ENCODE assay signal across 8 cellular contexts in genomic region chr7:101362334-101363195, GRCh38. TPM values are rescaled to one million over a fixed set of nuclear protein-coding genes. Genes with fewer than 3 reads are reported as not detected.
DNase-seq lines count a peak whose midpoint lies in the region; ATAC-seq and TF ChIP-seq lines count a peak whose summit lies in the region.

Gene COL26A1, plus strand, starts transcription at chr7:101362875. Its CDS starts 158 bp downstream, at chr7:101363033.

- BruUV-seq in PC-3 (replicated peaks; lab: Mats Ljungman, UMichigan): no TSS peak

- peaks cover 0 to 5% of the 10 kb centered on the region in 2 donors for H3K4me1 Mint-ChIP-seq in effector memory CD8-positive, alpha-beta T cell (ENCODE audit: low read depth in 2 of 2)
- peaks cover 11% of the 10 kb centered on the region for H3K4me1 Mint-ChIP-seq in mesothelial cell of epicardium

- no peaks in the 10 kb centered on the region for H3K27me3 ChIP-seq in PC-3 (ENCODE audit: low read length)
- peaks cover 0 to 57% of the 10 kb centered on the region in 2 donors for H3K27me3 ChIP-seq in tibial artery

- peak within 1 kb of the TSS; percentile 97 for H3K4me2 ChIP-seq in PC-3 (ENCODE audit: low read length)

- CTCF ChIA-PET in PC-3 (lab: Charles Lee): interaction anchor here (0.5 kb wide), 1 partner anchor 22 kb away, joined by 4 read pairs; no protein-coding TSS in a partner anchor

- ATAC-seq in PC-3 (peak; percentile 58), GM19023 (IDR thresholded peaks at IDR 0.05; ENCODE audit: unreplicated experiment) (no peak)
- ATAC-seq in effector memory CD8-positive, alpha-beta T cell (replicated peaks): no peak

- peak within 1 kb of the TSS; percentile 67 to 72 for H3K4me3 Mint-ChIP-seq in effector memory CD8-positive, alpha-beta T cell
- peak within 1 kb of the TSS; percentile 71 for H3K4me3 Mint-ChIP-seq in mesothelial cell of epicardium

- H3K36me3 Mint-ChIP-seq in effector memory CD8-positive, alpha-beta T cell (ENCODE audit: insufficient read depth): no peaks in the 10 kb centered on the region
- H3K36me3 Mint-ChIP-seq in mesothelial cell of epicardium: peaks cover 5% of the 10 kb centered on the region

- H3K4me3 ChIP-seq in PC-3 (ENCODE audit: low read length): peak within 1 kb of the TSS; percentile 69
- peak within 1 kb of the TSS; percentile 38 to 49 for H3K4me3 ChIP-seq in tibial artery

- H3K9me3 Mint-ChIP-seq in effector memory CD8-positive, alpha-beta T cell: no peaks in the 10 kb centered on the region
- H3K9me3 Mint-ChIP-seq in mesothelial cell of epicardium: no peaks in the 10 kb centered on the region

- no peak within 1 kb of the TSS for H3K27ac Mint-ChIP-seq in effector memory CD8-positive, alpha-beta T cell
- no peak within 1 kb of the TSS for H3K27ac Mint-ChIP-seq in mesothelial cell of epicardium

- no peaks in the 10 kb centered on the region for H3K9me3 ChIP-seq in PC-3 (ENCODE audit: low read length)
- H3K9me3 ChIP-seq in tibial artery: no peaks in the 10 kb centered on the region

- intact Hi-C loops in PC-3 (cut with micrococcal nuclease): no loop called here
- intact Hi-C loops in tibial artery (cut with DNase I; ENCODE audit: low total_unique reads): no loop called here

- no peaks in the 10 kb centered on the region for H3K9me2 ChIP-seq in PC-3 (replicated peaks; ENCODE audit: low read length)

- TF ChIP-seq CTCF in GM10266 (IDR thresholded peaks at IDR 0.05; ENCODE audit: control insufficient read depth, insufficient read depth, low read depth, missing control alignments): no peak
- no peak for TF ChIP-seq CTCF in PC-3 (conservative IDR thresholded peaks at IDR 0.05; ENCODE audit: low read depth, low read length)
- no peak for TF ChIP-seq CTCF in mesothelial cell of epicardium (IDR thresholded peaks at IDR 0.05; ENCODE audit: unreplicated experiment)
- no peak for TF ChIP-seq CTCF in tibial artery (IDR thresholded peaks at IDR 0.05)

- H2AFZ ChIP-seq in PC-3 (ENCODE audit: low read length): peak within 1 kb of the TSS; percentile 97

- H3K79me2 ChIP-seq in PC-3 (ENCODE audit: low read length): no peaks in the 10 kb centered on the region

- H3K27me3 Mint-ChIP-seq in effector memory CD8-positive, alpha-beta T cell: peaks cover 37 to 47% of the 10 kb centered on the region in 2 donors
- no peaks in the 10 kb centered on the region for H3K27me3 Mint-ChIP-seq in mesothelial cell of epicardium (ENCODE audit: low read depth)

- POLR2A ChIA-PET in PC-3 (lab: Charles Lee; ENCODE audit: unreplicated experiment): no interaction called here

- DNase-seq in GM10266 (ENCODE audit: extremely low spot score): peak; percentile 55
- no peak for DNase-seq in PC-3
- DNase-seq in effector memory CD8-positive, alpha-beta T cell: no peak
- peak; percentile 49 to 77 for DNase-seq in mesothelial cell of epicardium (ENCODE audit: low spot score in 2 of 2, unreplicated experiment in 2 of 2)
- peak in 1 of 2 donors; percentile 28 for DNase-seq in tibial artery
- no peak for DNase-seq in activated CD4-positive, CD25-positive, alpha-beta regulatory T cell (lab: John Stamatoyannopoulos, UW)
- no peak for DNase-seq in SKM-1 treated with dmso at 0.1 percent for 144 hours (lab: John Stamatoyannopoulos, UW; ENCODE audit: unreplicated experiment)

- H3F3A ChIP-seq in PC-3 (ENCODE audit: low read length, unreplicated experiment): no peaks in the 10 kb centered on the region

- H4K20me1 ChIP-seq in PC-3 (ENCODE audit: low read length): no peaks in the 10 kb centered on the region

- H3K27ac ChIP-seq in PC-3 (ENCODE audit: low read length) (no peak within 1 kb of the TSS), tibial artery (no peak within 1 kb of the TSS)

- H3K36me3 ChIP-seq in PC-3 (ENCODE audit: low read depth, low read length) (no peaks in the 10 kb centered on the region), tibial artery (no peaks in the 10 kb centered on the region)

- no peaks in the 10 kb centered on the region for H3K4me1 ChIP-seq in PC-3 (ENCODE audit: insufficient read depth, low read length)
- peaks cover 0 to 19% (median 18%) of the 10 kb centered on the region in 4 donors for H3K4me1 ChIP-seq in tibial artery

- no peak within 1 kb of the TSS for H3K9ac ChIP-seq in PC-3 (ENCODE audit: low read length)

RNA-seq across cellular contexts. Expression of gene COL26A1, which starts in this region (rescaled TPM):
- total RNA-seq in PC-3 (2014; rRNA removed): not detected in 2 replicates
- 105 to 110 TPM (median 109 TPM) in 3 replicates for total RNA-seq in mesothelial cell of epicardium

Comparison
In these comparisons a context has a peak if more than half of its experiments do, and no peak if none do; other contexts are left out.
1. RNA of gene COL26A1 (total RNA-seq): 105 to 110 TPM in mesothelial cell of epicardium; not detected in PC-3; every median in the first group is over 10 times any median in the second.
2. Peak in ATAC-seq, H3K4me3 ChIP-seq and H3K4me2 ChIP-seq in PC-3; RNA of the gene not detected or under 1 TPM.
3. DNase-seq: peak in GM10266 (single experiment) and mesothelial cell of epicardium (2 of 2); none in PC-3 (single experiment), effector memory CD8-positive, alpha-beta T cell (0 of 3), activated CD4-positive, CD25-positive, alpha-beta regulatory T cell (0 of 4) and SKM-1 treated with dmso at 0.1 percent for 144 hours (single experiment).